ENCODE assay signal across 8 cellular contexts in genomic region chr9:73869261-73869660, GRCh38.
A peak's percentile ranks its signal among the peaks of the same experiment; 100 is the strongest.
DNase-seq lines count a peak whose midpoint lies in the region; ATAC-seq lines count a peak whose summit lies in the region.

No MANE protein-coding gene starts in this region.

- H3K27me3 Mint-ChIP-seq in CD4-positive, alpha-beta memory T cell, result no peaks in the 10 kb centered on the region

- H3K4me3 Mint-ChIP-seq in CD4-positive, alpha-beta memory T cell, result no peak overlapping the region

- H3K27me3 ChIP-seq in CD4-positive, alpha-beta memory T cell (ENCODE audit: insufficient read depth, low read length), result no peaks in the 10 kb centered on the region
- no peaks in the 10 kb centered on the region for H3K27me3 ChIP-seq in adipocyte (replicated peaks; ENCODE audit: control insufficient read depth, insufficient read depth, low read length)

- ATAC-seq in HG03139 (IDR thresholded peaks at IDR 0.05; ENCODE audit: unreplicated experiment), result peak; percentile 100

- DNase-seq in CD4-positive, alpha-beta memory T cell, result peak in 4 of 5 donors; percentile 13 to 50 (median 19)
- DNase-seq in GM19238 (ENCODE audit: insufficient read length, low spot score), result peak; percentile 10
- peak; percentile 57 for DNase-seq in NCI-H774 (lab: John Stamatoyannopoulos, UW)
- peak; percentile 75 for DNase-seq in adipocyte (ENCODE audit: low read depth)
- peak; percentile 98 for DNase-seq in renal cortical epithelial cell (ENCODE audit: low read depth)
- DNase-seq in effector CD4-positive, alpha-beta T cell, result no peak
- DNase-seq in NCI-H446 (lab: John Stamatoyannopoulos, UW), result no peak

- no peak overlapping the region for H3K27ac ChIP-seq in CD4-positive, alpha-beta memory T cell (ENCODE audit: low read depth, low read length)

- intact Hi-C loops in CD4-positive, alpha-beta memory T cell (cut with micrococcal nuclease), result no loop called here

- H3K4me1 Mint-ChIP-seq in CD4-positive, alpha-beta memory T cell, result peaks cover 0 to 2% (median 0%) of the 10 kb centered on the region in 4 donors

- CTCF ChIA-PET in CD4-positive, alpha-beta memory T cell (lab: Charles Lee; ENCODE audit: partially characterized antibody), result no interaction called here

- H3K9me3 ChIP-seq in CD4-positive, alpha-beta memory T cell (ENCODE audit: control insufficient read depth in 1 of 2, low read length in 2 of 2), result no peaks in the 10 kb centered on the region
- H3K9me3 ChIP-seq in adipocyte (ENCODE audit: control insufficient read depth, low read length), result no peaks in the 10 kb centered on the region

- no peak overlapping the region for H3K27ac Mint-ChIP-seq in CD4-positive, alpha-beta memory T cell

- H3K4me1 ChIP-seq in CD4-positive, alpha-beta memory T cell (ENCODE audit: insufficient read depth, low read length), result no peaks in the 10 kb centered on the region
- no peaks in the 10 kb centered on the region for H3K4me1 ChIP-seq in adipocyte (ENCODE audit: control insufficient read depth, insufficient read depth, low read length)

- no peaks in the 10 kb centered on the region for H3K36me3 ChIP-seq in CD4-positive, alpha-beta memory T cell (ENCODE audit: insufficient read depth, low read length)
- no peaks in the 10 kb centered on the region for H3K36me3 ChIP-seq in adipocyte (ENCODE audit: control insufficient read depth, insufficient read depth, low read length, severe bottlenecking)

- POLR2A ChIA-PET in CD4-positive, alpha-beta memory T cell (lab: Charles Lee; ENCODE audit: partially characterized antibody), result no interaction called here

- H3K9me3 Mint-ChIP-seq in CD4-positive, alpha-beta memory T cell, result peaks cover 0 to 2% (median 0%) of the 10 kb centered on the region in 8 donors

- no peak overlapping the region for H3K4me3 ChIP-seq in CD4-positive, alpha-beta memory T cell (ENCODE audit: low read length in 2 of 2)
- H3K4me3 ChIP-seq in adipocyte (ENCODE audit: low read length), result no peak overlapping the region

- no peak overlapping the region for H3K9ac ChIP-seq in adipocyte (ENCODE audit: low read length)

- no peaks in the 10 kb centered on the region for H3K36me3 Mint-ChIP-seq in CD4-positive, alpha-beta memory T cell

Comparison
In these comparisons a context has a peak if more than half of its experiments do, and no peak if none do; other contexts are left out.
1. DNase-seq: peak in CD4-positive, alpha-beta memory T cell (4 of 5), GM19238 (single experiment), NCI-H774 (single experiment), adipocyte (single experiment) and renal cortical epithelial cell (single experiment); none in effector CD4-positive, alpha-beta T cell (single experiment) and NCI-H446 (0 of 2).